ENCODE assay signal across 8 cellular contexts in genomic region chr12:9468998-9469397, GRCh38.
DNase-seq lines count a peak whose midpoint lies in the region; TF ChIP-seq lines count a peak whose summit lies in the region.
"Not testable (repeated sequence)": the region's sequence is repeated elsewhere in the genome, so short reads cannot be mapped to it uniquely, and the experiment has no call there.

No MANE protein-coding gene starts in this region.

- H4K91ac ChIP-seq in trophoblast cell (ENCODE audit: low read depth, low read length): not testable (repeated sequence)

- not testable (repeated sequence) for H3K4me1 ChIP-seq in Loucy (ENCODE audit: insufficient read depth, low read length, poor library complexity, severe bottlenecking); trophoblast cell (ENCODE audit: control insufficient read depth in 1 of 2, insufficient read depth in 2 of 2, low read length in 2 of 2)

- not testable (repeated sequence) for H3K23ac ChIP-seq in trophoblast cell (ENCODE audit: low read length)

- not testable (repeated sequence) for H3K79me1 ChIP-seq in trophoblast cell (ENCODE audit: low read length)

- H3K27me3 ChIP-seq in Loucy (ENCODE audit: insufficient read depth, low read length, poor library complexity, severe bottlenecking); trophoblast cell (ENCODE audit: insufficient read depth, low read length): not testable (repeated sequence)

- H3K36me3 ChIP-seq in Loucy (ENCODE audit: insufficient read depth, low read length); trophoblast cell (ENCODE audit: control insufficient read depth in 1 of 2, insufficient read depth in 2 of 2, low read length in 2 of 2): not testable (repeated sequence)

- H3K18ac ChIP-seq in trophoblast cell (ENCODE audit: low read length): not testable (repeated sequence)

- H3K79me2 ChIP-seq in Loucy (ENCODE audit: insufficient read depth, low read length); trophoblast cell (ENCODE audit: control insufficient read depth, insufficient read depth, low read length, poor library complexity): not testable (repeated sequence)

- not testable (repeated sequence) for H2BK5ac ChIP-seq in trophoblast cell (ENCODE audit: low read depth, low read length, poor library complexity)

- not testable (repeated sequence) for H4K12ac ChIP-seq in trophoblast cell (ENCODE audit: low read depth, low read length)

- not testable (repeated sequence) for H3K9me3 ChIP-seq in Loucy (ENCODE audit: insufficient read depth, low read depth, low read length); trophoblast cell (ENCODE audit: insufficient read depth, low read depth, low read length)

- DNase-seq in EL (peak; percentile 43), SIG-M5 treated with dmso at 0.1 percent for 504 hours (lab: John Stamatoyannopoulos, UW; ENCODE audit: unreplicated experiment) (peak; percentile 80), iris pigment epithelial cell (ENCODE audit: low read depth) (peak; percentile 39), trophoblast cell (peak; percentile 22 to 52), ureter (ENCODE audit: low spot score) (peak; percentile 59)
- DNase-seq in activated T-cell treated with anti-CD3 and anti-CD28 coated beads, Interleukin-2, amount 50 U/mL, for 1 hour: peak; percentile 30
- not testable (repeated sequence) for DNase-seq in epithelial cell of proximal tubule (ENCODE audit: low read depth)

- not testable (repeated sequence) for H2AFZ ChIP-seq in Loucy (ENCODE audit: low read length); trophoblast cell (ENCODE audit: insufficient read depth, low read length, poor library complexity)

- H2AK5ac ChIP-seq in trophoblast cell (ENCODE audit: low read length): not testable (repeated sequence)

- H3K9me2 ChIP-seq in Loucy (replicated peaks; ENCODE audit: low read depth, low read length): not testable (repeated sequence)

- not testable (repeated sequence) for H4K20me1 ChIP-seq in Loucy (ENCODE audit: insufficient read depth, low read length, poor library complexity, severe bottlenecking)

- not testable (repeated sequence) for H3K4me3 ChIP-seq in Loucy (ENCODE audit: low read length, poor library complexity, severe bottlenecking); epithelial cell of proximal tubule (ENCODE audit: low read depth, low read length); trophoblast cell (ENCODE audit: low read depth, low read length)

- not testable (repeated sequence) for H4K8ac ChIP-seq in trophoblast cell (ENCODE audit: low read depth, low read length)

- H3K27ac ChIP-seq in trophoblast cell (ENCODE audit: low read depth, low read length): not testable (repeated sequence)

- H2BK120ac ChIP-seq in trophoblast cell (ENCODE audit: insufficient read depth, low read length, poor library complexity): not testable (repeated sequence)

- no CpG with 5 or more reads among the region's 6 CpGs for WGBS in trophoblast cell (ENCODE audit: extremely low coverage, insufficient coverage, insufficient read length)

- H3K4ac ChIP-seq in trophoblast cell (ENCODE audit: low read depth, low read length): not testable (repeated sequence)

- H3F3A ChIP-seq in Loucy (ENCODE audit: low read depth): not testable (repeated sequence)

- not testable (repeated sequence) for H3K14ac ChIP-seq in trophoblast cell (ENCODE audit: low read length)

- not testable (repeated sequence) for H3K9ac ChIP-seq in Loucy (ENCODE audit: low read depth, low read length, poor library complexity, severe bottlenecking); trophoblast cell (ENCODE audit: low read length)

- H2BK12ac ChIP-seq in trophoblast cell (ENCODE audit: low read length): not testable (repeated sequence)

- H3K4me2 ChIP-seq in Loucy (ENCODE audit: low read depth, low read length, poor library complexity, severe bottlenecking); trophoblast cell (ENCODE audit: low read length): not testable (repeated sequence)

- TF ChIP-seq CTCF in Loucy (conservative IDR thresholded peaks at IDR 0.05; ENCODE audit: low read length) (peak; percentile 57), epithelial cell of proximal tubule (conservative IDR thresholded peaks at IDR 0.05; ENCODE audit: low read depth, low read length) (peak; percentile 56)
